Comparison of ENCODE assay signal across 1 cellular context in genomic region chr15:60509470-60509869, GRCh38.
TF ChIP-seq lines count a peak whose summit lies in the region.

No MANE protein-coding gene starts in this region.

TF ChIP-seq in WTC11, 78 proteins besides CTCF, POLR2A, EP300 and RAD21 (continued from another document):
- no peak for TF ChIP-seq USF2 (CRISPR knock-in tag; IDR thresholded peaks at IDR 0.05)
- TF ChIP-seq ZNF416 (CRISPR knock-in tag; IDR thresholded peaks at IDR 0.05) = no peak
- no peak for TF ChIP-seq ZNF263 (CRISPR knock-in tag; IDR thresholded peaks at IDR 0.05; ENCODE audit: low read depth)
- TF ChIP-seq E2F1 (CRISPR knock-in tag; IDR thresholded peaks at IDR 0.05) = no peak
- TF ChIP-seq ESRRA (CRISPR knock-in tag; IDR thresholded peaks at IDR 0.05; ENCODE audit: borderline replicate concordance) = no peak
- no peak for TF ChIP-seq AR (CRISPR knock-in tag; IDR thresholded peaks at IDR 0.05)
- TF ChIP-seq ZNF317 (CRISPR knock-in tag; IDR thresholded peaks at IDR 0.05; ENCODE audit: borderline replicate concordance, low read depth) = no peak
- TF ChIP-seq NFYB (CRISPR knock-in tag; conservative IDR thresholded peaks at IDR 0.05; ENCODE audit: low read depth) = no peak
- no peak for TF ChIP-seq ZNF425 (CRISPR knock-in tag; conservative IDR thresholded peaks at IDR 0.05)
- TF ChIP-seq ZSCAN18 (CRISPR knock-in tag; IDR thresholded peaks at IDR 0.05) = no peak
